ENCODE assay signal across 9 cellular contexts in genomic region chr10:89296227-89296648, GRCh38. TPM values are rescaled to one million over a fixed set of nuclear protein-coding genes. Genes with fewer than 3 reads are reported as not detected.
A peak's percentile ranks its signal among the peaks of the same experiment; 100 is the strongest.
DNase-seq lines count a peak whose midpoint lies in the region; ATAC-seq lines count a peak whose summit lies in the region.
"Had no signal": no experiment of that assay in that cellular context is flagged by ENCODE, and none has a peak within 500 bp of the region (broad histone marks: within the 10 kb centered on the region; RNA-seq: fewer than 3 reads in every experiment).

No MANE protein-coding gene starts in this region.

- H3K36me3 ChIP-seq in stomach smooth muscle (ENCODE audit: control insufficient read depth in 2 of 2, insufficient read depth in 2 of 2, low read length in 2 of 2), result no peaks in the 10 kb centered on the region

- H3K9ac ChIP-seq in stomach smooth muscle (ENCODE audit: low read length in 2 of 2), result no peak overlapping the region

- H3K4me1 ChIP-seq in stomach smooth muscle (ENCODE audit: control insufficient read depth, insufficient read depth, low read length), result peaks cover 15% of the 10 kb centered on the region

- peak; percentile 41 for ATAC-seq in GM21529 (IDR thresholded peaks at IDR 0.05; ENCODE audit: unreplicated experiment)
- ATAC-seq in left ventricle myocardium superior, result peak; percentile 79

- H3K4me3 ChIP-seq in stomach smooth muscle (ENCODE audit: low read length in 2 of 2), result no peak overlapping the region

- H3K9me3 ChIP-seq in stomach smooth muscle (ENCODE audit: control insufficient read depth in 2 of 2, low read length in 2 of 2), result no peaks in the 10 kb centered on the region

- intact Hi-C loops in left ventricle myocardium superior (cut with micrococcal nuclease), result no loop called here

- H3K27ac ChIP-seq in stomach smooth muscle (ENCODE audit: low read length), result peak overlapping the region; percentile 24

- no peaks in the 10 kb centered on the region for H3K27me3 ChIP-seq in stomach smooth muscle (ENCODE audit: control insufficient read depth in 1 of 2, insufficient read depth in 2 of 2, low read length in 2 of 2)

- DNase-seq in SKM-1 treated with dmso at 0.1 percent for 144 hours (lab: John Stamatoyannopoulos, UW; ENCODE audit: unreplicated experiment), result peak; percentile 80
- peak; percentile 28 for DNase-seq in left ventricle myocardium superior
- no peak for DNase-seq in activated T-cell treated with anti-CD3 and anti-CD28 coated beads for 4 hours
- DNase-seq in NCI-H1105 (lab: John Stamatoyannopoulos, UW), result no peak
- no peak for DNase-seq in kidney tubule cell (ENCODE audit: low spot score)
- no peak for DNase-seq in T-helper 2 cell
- DNase-seq: activated CD4-positive, alpha-beta T cell treated with anti-CD3 and anti-CD28 coated beads for 4 hours had no signal

RNA-seq across cellular contexts. Expression of gene IFIT2, which starts 5.6 kb away (rescaled TPM):
- total RNA-seq in left ventricle myocardium superior, result 7.0 TPM

RNA-seq across cellular contexts. Expression of gene IFIT3, which starts 31.6 kb away (rescaled TPM):
- 8.8 TPM for total RNA-seq in left ventricle myocardium superior

RNA-seq across cellular contexts. Expression of gene LIPA, which starts 44.7 kb away (rescaled TPM):
- total RNA-seq in left ventricle myocardium superior, result 16.5 TPM

Comparison
In these comparisons a context has a peak if more than half of its experiments do, and no peak if none do; other contexts are left out.
1. DNase-seq: peak in SKM-1 treated with dmso at 0.1 percent for 144 hours (single experiment) and left ventricle myocardium superior (single experiment); none in activated T-cell treated with anti-CD3 and anti-CD28 coated beads for 4 hours (single experiment), NCI-H1105 (single experiment), kidney tubule cell (single experiment) and T-helper 2 cell (0 of 5).